Comparison of ENCODE assay signal across 1 cellular context in genomic region chr10:8070440-8070839, GRCh38.
TF ChIP-seq lines count a peak whose summit lies in the region.

No MANE protein-coding gene starts in this region.

TF ChIP-seq in WTC11, 78 proteins besides CTCF, POLR2A, EP300 and RAD21 (continued from another document):
- no peak for TF ChIP-seq STAT6 (CRISPR knock-in tag; conservative IDR thresholded peaks at IDR 0.05; ENCODE audit: low read depth)
- no peak for TF ChIP-seq USF1 (CRISPR knock-in tag; IDR thresholded peaks at IDR 0.05)
- no peak for TF ChIP-seq ZSCAN18 (CRISPR knock-in tag; IDR thresholded peaks at IDR 0.05)
- TF ChIP-seq ZNF671 (CRISPR knock-in tag; IDR thresholded peaks at IDR 0.05) = no peak
- TF ChIP-seq NFE2L1 (CRISPR knock-in tag; IDR thresholded peaks at IDR 0.05) = no peak
- TF ChIP-seq CREM (CRISPR knock-in tag; IDR thresholded peaks at IDR 0.05) = no peak
- TF ChIP-seq SMAD4 (CRISPR knock-in tag; IDR thresholded peaks at IDR 0.05) = no peak
- TF ChIP-seq MYBL2 (CRISPR knock-in tag; IDR thresholded peaks at IDR 0.05) = no peak
TF ChIP-seq in WTC11: peak in this region for 0.
